ENCODE assay signal across 13 cellular contexts in the genomic region with DNA sequence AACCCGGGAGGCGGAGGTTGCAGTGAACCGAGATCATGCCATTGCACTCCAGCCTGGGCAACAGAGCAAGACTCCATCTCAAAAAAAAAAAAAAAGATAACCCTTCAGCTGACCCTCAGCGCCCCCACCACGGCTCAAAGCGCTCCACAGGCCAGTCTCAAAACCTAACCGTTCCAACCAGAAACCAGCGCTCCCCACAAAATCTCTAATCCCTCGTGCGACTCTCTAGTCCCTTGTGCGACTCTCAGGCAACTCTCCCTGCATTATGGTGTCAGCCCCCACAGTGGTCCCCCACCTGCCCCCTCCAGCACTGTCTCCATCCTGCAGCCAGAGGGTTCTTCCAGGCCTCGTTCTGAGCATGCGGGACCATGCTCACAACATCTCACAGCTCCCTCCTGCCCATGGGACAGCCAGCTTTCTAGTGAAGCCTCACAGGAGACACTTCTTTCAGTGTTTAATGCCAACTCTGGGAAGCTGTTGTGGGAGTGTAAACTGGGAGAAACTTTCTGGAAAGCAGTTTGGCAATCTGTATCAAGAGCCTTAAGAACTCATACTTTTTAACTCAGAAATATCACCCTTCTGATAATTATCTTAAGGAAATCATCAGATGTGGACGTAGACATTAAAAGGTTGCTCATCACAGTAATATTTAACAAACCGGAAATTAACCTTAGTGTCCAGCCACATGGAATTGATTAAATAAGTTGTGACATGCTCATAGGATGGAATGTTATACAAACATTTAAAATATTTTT. TPM values are rescaled to one million over a fixed set of nuclear protein-coding genes. Genes with fewer than 3 reads are reported as not detected.
DNase-seq lines count a peak whose midpoint lies in the region; ATAC-seq and TF ChIP-seq lines count a peak whose summit lies in the region.
"Had no signal": no experiment of that assay in that cellular context is flagged by ENCODE, and none has a peak within 500 bp of the region (broad histone marks: within the 10 kb centered on the region; RNA-seq: fewer than 3 reads in every experiment).

No MANE protein-coding gene starts in this region.

- H3K4me1 ChIP-seq in gastroesophageal sphincter, result peaks cover 0 to 46% (median 12%) of the 10 kb centered on the region in 3 donors
- peaks cover 3 to 12% of the 10 kb centered on the region in 2 donors for H3K4me1 ChIP-seq in thoracic aorta (ENCODE audit: control insufficient read depth in 1 of 2, low read depth in 2 of 2)
- H3K4me1 ChIP-seq: parathyroid adenoma had no signal

- no peaks in the 10 kb centered on the region for H3K9me3 ChIP-seq in gastroesophageal sphincter
- no peaks in the 10 kb centered on the region for H3K9me3 ChIP-seq in thoracic aorta

- H3K4me3 ChIP-seq in gastroesophageal sphincter (no peak overlapping the region), thoracic aorta (no peak overlapping the region)

- 75 to 81% methylated on average over 10 to 14 of the region's 15 CpGs for whole genome bisulfite sequencing in gastroesophageal sphincter (ENCODE audit: low coverage in 1 of 2), 2 donors

- TF ChIP-seq POLR2A in gastroesophageal sphincter (IDR thresholded peaks at IDR 0.05), result no peak

- peak; percentile 17 for ATAC-seq in SK-N-SH treated with all-trans-retinoic acid at 6 μM for 48 hours
- ATAC-seq in gastroesophageal sphincter, result no peak
- ATAC-seq in thoracic aorta (ENCODE audit: insufficient number of reproducible peaks, low FRiP score, low read depth), result no peak
- no peak for ATAC-seq in GM21825 (IDR thresholded peaks at IDR 0.05; ENCODE audit: unreplicated experiment)
- ATAC-seq: effector memory CD8-positive, alpha-beta T cell; PC-3 had no signal

- H3K36me3 ChIP-seq in gastroesophageal sphincter (peaks cover 0 to 40% of the 10 kb centered on the region in 2 donors), thoracic aorta (no peaks in the 10 kb centered on the region)

- TF ChIP-seq EP300 in gastroesophageal sphincter (IDR thresholded peaks at IDR 0.05), result no peak

- TF ChIP-seq CTCF in gastroesophageal sphincter (IDR thresholded peaks at IDR 0.05) (no peak), thoracic aorta (IDR thresholded peaks at IDR 0.05) (no peak), GM10266 (IDR thresholded peaks at IDR 0.05; ENCODE audit: control insufficient read depth, insufficient read depth, low read depth, missing control alignments) (no peak)

- peak; percentile 11 for DNase-seq in activated naive CD4-positive, alpha-beta T cell treated with anti-CD3 and anti-CD28 coated beads, Interleukin-2, amount 50 U/mL, for 16 hours
- DNase-seq in activated naive CD4-positive, alpha-beta T cell (lab: John Stamatoyannopoulos, UW), result no peak
- DNase-seq in thoracic aorta (ENCODE audit: low spot score), result no peak
- no peak for DNase-seq in GM10266 (ENCODE audit: extremely low spot score)
- DNase-seq in midbrain (lab: John Stamatoyannopoulos, UW), result no peak
- DNase-seq: effector memory CD8-positive, alpha-beta T cell; NCI-H2029; PC-3 had no signal

- peak overlapping the region in 3 of 4 donors; percentile 91 to 96 (median 95) for H3K27ac ChIP-seq in gastroesophageal sphincter
- H3K27ac ChIP-seq in thoracic aorta, result peak overlapping the region; percentile 2 to 14
- H3K27ac ChIP-seq: C4-2B, parathyroid adenoma had no signal

- H3K27me3 ChIP-seq in gastroesophageal sphincter, result no peaks in the 10 kb centered on the region
- no peaks in the 10 kb centered on the region for H3K27me3 ChIP-seq in thoracic aorta (replicated peaks; ENCODE audit: insufficient read depth)

TF ChIP-seq in SK-N-SH treated with all-trans-retinoic acid at 6 μM for 48 hours, 23 proteins besides CTCF, POLR2A, EP300 and RAD21:
- TF ChIP-seq PATZ1 (CRISPR knock-in tag; IDR thresholded peaks at IDR 0.05; ENCODE audit: borderline replicate concordance) (no peak), ARNTL (CRISPR knock-in tag; IDR thresholded peaks at IDR 0.05; ENCODE audit: borderline replicate concordance, low read depth) (no peak), ISL1 (CRISPR knock-in tag; IDR thresholded peaks at IDR 0.05) (no peak), ZFP3 (CRISPR knock-in tag; IDR thresholded peaks at IDR 0.05) (no peak), PPARA (CRISPR knock-in tag; IDR thresholded peaks at IDR 0.05; ENCODE audit: borderline replicate concordance) (no peak), TCF4 (CRISPR knock-in tag; IDR thresholded peaks at IDR 0.05; ENCODE audit: borderline replicate concordance) (no peak), GLIS3 (CRISPR knock-in tag; IDR thresholded peaks at IDR 0.05) (no peak)
- TF ChIP-seq, protein P1, sequence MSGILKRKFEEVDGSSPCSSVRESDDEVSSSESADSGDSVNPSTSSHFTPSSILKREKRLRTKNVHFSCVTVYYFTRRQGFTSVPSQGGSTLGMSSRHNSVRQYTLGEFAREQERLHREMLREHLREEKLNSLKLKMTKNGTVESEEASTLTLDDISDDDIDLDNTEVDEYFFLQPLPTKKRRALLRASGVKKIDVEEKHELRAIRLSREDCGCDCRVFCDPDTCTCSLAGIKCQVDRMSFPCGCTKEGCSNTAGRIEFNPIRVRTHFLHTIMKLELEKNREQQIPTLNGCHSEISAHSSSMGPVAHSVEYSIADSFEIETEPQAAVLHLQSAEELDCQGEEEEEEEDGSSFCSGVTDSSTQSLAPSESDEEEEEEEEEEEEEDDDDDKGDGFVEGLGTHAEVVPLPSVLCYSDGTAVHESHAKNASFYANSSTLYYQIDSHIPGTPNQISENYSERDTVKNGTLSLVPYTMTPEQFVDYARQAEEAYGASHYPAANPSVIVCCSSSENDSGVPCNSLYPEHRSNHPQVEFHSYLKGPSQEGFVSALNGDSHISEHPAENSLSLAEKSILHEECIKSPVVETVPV (CRISPR knock-in tag; IDR thresholded peaks at IDR 0.05), result no peak
- TF ChIP-seq, protein P2, sequence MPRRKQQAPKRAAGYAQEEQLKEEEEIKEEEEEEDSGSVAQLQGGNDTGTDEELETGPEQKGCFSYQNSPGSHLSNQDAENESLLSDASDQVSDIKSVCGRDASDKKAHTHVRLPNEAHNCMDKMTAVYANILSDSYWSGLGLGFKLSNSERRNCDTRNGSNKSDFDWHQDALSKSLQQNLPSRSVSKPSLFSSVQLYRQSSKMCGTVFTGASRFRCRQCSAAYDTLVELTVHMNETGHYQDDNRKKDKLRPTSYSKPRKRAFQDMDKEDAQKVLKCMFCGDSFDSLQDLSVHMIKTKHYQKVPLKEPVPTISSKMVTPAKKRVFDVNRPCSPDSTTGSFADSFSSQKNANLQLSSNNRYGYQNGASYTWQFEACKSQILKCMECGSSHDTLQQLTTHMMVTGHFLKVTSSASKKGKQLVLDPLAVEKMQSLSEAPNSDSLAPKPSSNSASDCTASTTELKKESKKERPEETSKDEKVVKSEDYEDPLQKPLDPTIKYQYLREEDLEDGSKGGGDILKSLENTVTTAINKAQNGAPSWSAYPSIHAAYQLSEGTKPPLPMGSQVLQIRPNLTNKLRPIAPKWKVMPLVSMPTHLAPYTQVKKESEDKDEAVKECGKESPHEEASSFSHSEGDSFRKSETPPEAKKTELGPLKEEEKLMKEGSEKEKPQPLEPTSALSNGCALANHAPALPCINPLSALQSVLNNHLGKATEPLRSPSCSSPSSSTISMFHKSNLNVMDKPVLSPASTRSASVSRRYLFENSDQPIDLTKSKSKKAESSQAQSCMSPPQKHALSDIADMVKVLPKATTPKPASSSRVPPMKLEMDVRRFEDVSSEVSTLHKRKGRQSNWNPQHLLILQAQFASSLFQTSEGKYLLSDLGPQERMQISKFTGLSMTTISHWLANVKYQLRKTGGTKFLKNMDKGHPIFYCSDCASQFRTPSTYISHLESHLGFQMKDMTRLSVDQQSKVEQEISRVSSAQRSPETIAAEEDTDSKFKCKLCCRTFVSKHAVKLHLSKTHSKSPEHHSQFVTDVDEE (CRISPR knock-in tag; IDR thresholded peaks at IDR 0.05), result no peak
- TF ChIP-seq, protein P3, sequence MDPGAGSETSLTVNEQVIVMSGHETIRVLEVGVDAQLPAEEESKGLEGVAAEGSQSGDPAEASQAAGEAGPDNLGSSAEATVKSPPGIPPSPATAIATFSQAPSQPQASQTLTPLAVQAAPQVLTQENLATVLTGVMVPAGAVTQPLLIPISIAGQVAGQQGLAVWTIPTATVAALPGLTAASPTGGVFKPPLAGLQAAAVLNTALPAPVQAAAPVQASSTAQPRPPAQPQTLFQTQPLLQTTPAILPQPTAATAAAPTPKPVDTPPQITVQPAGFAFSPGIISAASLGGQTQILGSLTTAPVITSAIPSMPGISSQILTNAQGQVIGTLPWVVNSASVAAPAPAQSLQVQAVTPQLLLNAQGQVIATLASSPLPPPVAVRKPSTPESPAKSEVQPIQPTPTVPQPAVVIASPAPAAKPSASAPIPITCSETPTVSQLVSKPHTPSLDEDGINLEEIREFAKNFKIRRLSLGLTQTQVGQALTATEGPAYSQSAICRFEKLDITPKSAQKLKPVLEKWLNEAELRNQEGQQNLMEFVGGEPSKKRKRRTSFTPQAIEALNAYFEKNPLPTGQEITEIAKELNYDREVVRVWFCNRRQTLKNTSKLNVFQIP (CRISPR knock-in tag; IDR thresholded peaks at IDR 0.05; ENCODE audit: borderline replicate concordance, low read depth), result no peak

RNA-seq across cellular contexts. Expression of gene RASGRP2, which starts 4.2 kb away (rescaled TPM):
- 10 to 100 TPM; 34.5 to 84.9 (median 41.1) TPM for total RNA-seq in gastroesophageal sphincter
- total RNA-seq in thoracic aorta, result 10 to 100 TPM; 78.4 to 89.1 TPM
- total RNA-seq: PC-3 had no signal

RNA-seq across cellular contexts. Expression of gene PYGM, which starts 11.6 kb away (rescaled TPM):
- total RNA-seq in gastroesophageal sphincter (10 to 100 TPM; 10.5 to 55.2 (median 32.8) TPM), thoracic aorta (10 to 100 TPM; 12.2 to 13.4 TPM)

RNA-seq across cellular contexts. Expression of gene NRXN2, which starts 25.1 kb away (rescaled TPM):
- total RNA-seq in gastroesophageal sphincter (10 to 100 TPM in 1 of 4 donors, 1 to 10 TPM in 3; 3.4 to 25.4 (median 5.0) TPM), thoracic aorta (10 to 100 TPM; 40.3 to 41.3 TPM)
- total RNA-seq: PC-3 had no signal

RNA-seq across cellular contexts. Expression of gene SF1, which starts 30.2 kb away (rescaled TPM):
- 100 to 1,000 TPM; 187 to 314 (median 253) TPM for total RNA-seq in gastroesophageal sphincter
- 100 to 1,000 TPM; 250 to 512 TPM for total RNA-seq in thoracic aorta

RNA-seq across cellular contexts. Expression of gene MAP4K2, which starts 54.9 kb away (rescaled TPM):
- 10 to 100 TPM; 17.6 to 24.0 (median 19.6) TPM for total RNA-seq in gastroesophageal sphincter
- 10 to 100 TPM; 23.3 to 39.1 TPM for total RNA-seq in thoracic aorta
